Comparison of ENCODE assay signal across 9 cellular contexts in genomic region chr9:116686135-116686534, GRCh38. TPM values are rescaled to one million over a fixed set of nuclear protein-coding genes. Genes with fewer than 3 reads are reported as not detected.
A peak's percentile ranks its signal among the peaks of the same experiment; 100 is the strongest.
DNase-seq lines count a peak whose midpoint lies in the region; ATAC-seq and TF ChIP-seq lines count a peak whose summit lies in the region.
"Had no signal": no experiment of that assay in that cellular context is flagged by ENCODE, and none has a peak within 500 bp of the region (broad histone marks: within the 10 kb centered on the region; RNA-seq: fewer than 3 reads in every experiment).

No MANE protein-coding gene starts in this region.

- H3K27ac ChIP-seq in heart right ventricle = peak overlapping the region in 2 of 10 donors; percentile 87 to 91
- H3K27ac ChIP-seq in right atrium auricular region = no peak overlapping the region
- H3K27ac ChIP-seq in VCaP = peak overlapping the region; percentile 78
- no peak overlapping the region for H3K27ac ChIP-seq in thoracic aorta
- no peak overlapping the region for H3K27ac ChIP-seq in breast epithelium

- peak overlapping the region; percentile 84 to 99 (median 86) for H3K4me3 Mint-ChIP-seq in immature natural killer cell

- H3K27ac Mint-ChIP-seq in immature natural killer cell = peak overlapping the region; percentile 76 to 97 (median 84)

- TF ChIP-seq CTCF in heart right ventricle (IDR thresholded peaks at IDR 0.05) = no peak
- no peak for TF ChIP-seq CTCF in right atrium auricular region (IDR thresholded peaks at IDR 0.05)
- TF ChIP-seq CTCF in VCaP (conservative IDR thresholded peaks at IDR 0.05) = no peak
- TF ChIP-seq CTCF in thoracic aorta (IDR thresholded peaks at IDR 0.05) = no peak
- no peak for TF ChIP-seq CTCF in breast epithelium (IDR thresholded peaks at IDR 0.05)

- H3K9me3 Mint-ChIP-seq in immature natural killer cell = no peaks in the 10 kb centered on the region

- peaks cover 1 to 6% (median 3%) of the 10 kb centered on the region in 3 donors for H3K27me3 Mint-ChIP-seq in immature natural killer cell (ENCODE audit: low read depth in 3 of 3)

- peaks cover 40 to 52% of the 10 kb centered on the region in 2 donors for H3K4me1 Mint-ChIP-seq in immature natural killer cell

- H3K4me3 ChIP-seq in heart right ventricle = peak overlapping the region in 7 of 10 donors; percentile 69 to 82 (median 77)
- peak overlapping the region in 1 of 2 donors; percentile 80 for H3K4me3 ChIP-seq in right atrium auricular region
- peak overlapping the region; percentile 89 for H3K4me3 ChIP-seq in thoracic aorta
- peak overlapping the region in 1 of 3 donors; percentile 78 for H3K4me3 ChIP-seq in breast epithelium

- H3K4me1 ChIP-seq in heart right ventricle = peaks cover 5 to 37% (median 21%) of the 10 kb centered on the region in 9 donors
- H3K4me1 ChIP-seq in right atrium auricular region = peaks cover 0 to 33% of the 10 kb centered on the region in 2 donors
- peaks cover 10 to 37% of the 10 kb centered on the region in 2 donors for H3K4me1 ChIP-seq in thoracic aorta (ENCODE audit: control insufficient read depth in 1 of 2, low read depth in 2 of 2)
- H3K4me1 ChIP-seq in breast epithelium = peaks cover 0 to 6% of the 10 kb centered on the region in 2 donors

- no peak for ATAC-seq in heart right ventricle
- ATAC-seq in thoracic aorta (ENCODE audit: insufficient number of reproducible peaks, low FRiP score, low read depth) = no peak
- ATAC-seq in HG03442 (IDR thresholded peaks at IDR 0.05; ENCODE audit: unreplicated experiment) = no peak

- H3K9me3 ChIP-seq in heart right ventricle (peaks cover 0 to 14% (median 0%) of the 10 kb centered on the region in 11 donors), right atrium auricular region (no peaks in the 10 kb centered on the region), thoracic aorta (no peaks in the 10 kb centered on the region), breast epithelium (no peaks in the 10 kb centered on the region)

- no peak for TF ChIP-seq POLR2A in breast epithelium (IDR thresholded peaks at IDR 0.05)

- no peaks in the 10 kb centered on the region for H3K36me3 Mint-ChIP-seq in immature natural killer cell

- H3K36me3 ChIP-seq in heart right ventricle (no peaks in the 10 kb centered on the region), right atrium auricular region (no peaks in the 10 kb centered on the region), thoracic aorta (no peaks in the 10 kb centered on the region), breast epithelium (no peaks in the 10 kb centered on the region)

- intact Hi-C loops in heart right ventricle (cut with DNase I) = no loop called here
- intact Hi-C loops in breast epithelium (cut with DNase I; ENCODE audit: low total_unique reads) = no loop called here

- DNase-seq in heart right ventricle (no peak), right atrium auricular region (ENCODE audit: low spot score) (no peak), immature natural killer cell (no peak), thoracic aorta (ENCODE audit: low spot score) (no peak), breast epithelium (ENCODE audit: low spot score in 2 of 2) (no peak), HuH-7 (ENCODE audit: low spot score) (no peak)
- DNase-seq: NCI-H2171 treated with DMSO at 0.1 percent for 48 hours had no signal

- H3K27me3 ChIP-seq in heart right ventricle (peaks cover 0 to 6% (median 0%) of the 10 kb centered on the region in 7 donors), right atrium auricular region (no peaks in the 10 kb centered on the region), thoracic aorta (replicated peaks; ENCODE audit: insufficient read depth) (no peaks in the 10 kb centered on the region), breast epithelium (no peaks in the 10 kb centered on the region)

RNA-seq across cellular contexts. Expression of gene TRIM32, which starts 1.0 kb away (rescaled TPM):
- total RNA-seq in heart right ventricle (10 to 100 TPM; 12.1 to 21.2 (median 14.4) TPM), right atrium auricular region (10 to 100 TPM; 12.2 to 13.9 TPM), thoracic aorta (10 to 100 TPM; 19.6 to 33.3 TPM), breast epithelium (10 to 100 TPM; 18.7 to 20.2 (median 19.0) TPM)
- polyA plus RNA-seq in heart right ventricle (1 to 10 TPM; 2.6 to 3.8 TPM), immature natural killer cell (10 to 100 TPM; 10.1 to 18.8 (median 10.7) TPM)
